ENCODE assay signal across 15 cellular contexts in the genomic region with DNA sequence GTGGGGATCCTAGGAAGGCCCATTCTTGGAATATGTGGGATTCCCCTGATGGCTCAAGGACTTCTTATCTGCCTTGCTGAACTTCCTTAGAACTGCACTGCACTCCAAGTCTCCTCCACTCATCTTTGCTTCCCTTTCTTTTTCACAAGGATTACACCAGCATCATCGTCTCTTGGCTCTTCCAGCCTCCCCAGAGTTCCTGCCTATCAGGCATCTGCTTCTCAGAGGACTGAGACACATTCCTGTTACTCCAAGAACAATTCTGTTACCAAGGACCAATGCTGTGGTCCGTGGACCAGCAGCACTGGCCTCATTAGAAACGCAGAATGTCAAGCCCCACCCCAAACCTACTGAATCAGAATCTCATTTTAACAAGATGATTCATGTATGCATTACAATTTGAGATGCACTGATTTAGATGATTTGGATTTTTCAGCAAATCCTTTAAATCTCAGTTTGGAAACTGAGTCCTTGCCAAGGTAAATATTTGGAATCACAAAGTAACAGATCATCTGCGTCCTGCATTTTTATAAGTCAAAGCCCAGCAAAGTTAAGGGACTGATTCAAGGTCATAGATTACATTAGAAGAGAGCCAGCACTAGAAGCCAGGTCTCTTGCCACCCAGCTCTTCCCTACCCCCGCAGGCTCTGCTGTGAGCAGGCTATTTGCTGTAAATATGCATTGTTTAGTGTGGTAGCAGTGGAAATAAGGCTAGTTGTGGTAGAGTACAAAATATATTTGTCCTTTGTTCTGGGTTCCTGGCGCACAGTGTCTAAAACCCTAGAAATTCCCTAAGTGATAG.
DNase-seq lines count a peak whose midpoint lies in the region; ATAC-seq and TF ChIP-seq lines count a peak whose summit lies in the region.
"Had no signal": no experiment of that assay in that cellular context is flagged by ENCODE, and none has a peak within 500 bp of the region (broad histone marks: within the 10 kb centered on the region; RNA-seq: fewer than 3 reads in every experiment).

No MANE protein-coding gene starts in this region.

- H3K4me3 Mint-ChIP-seq in chondrocyte (ENCODE audit: unreplicated experiment) = no peak overlapping the region
- H3K4me3 Mint-ChIP-seq: activated CD8-positive, alpha-beta T cell treated with anti-CD3 and anti-CD28 coated beads for 36 hours; IgD-negative memory B cell; naive thymus-derived CD4-positive, alpha-beta T cell had no signal

- peak; percentile 58 for ATAC-seq in Right ventricle myocardium superior (ENCODE audit: poor library complexity)
- ATAC-seq: activated CD8-positive, alpha-beta T cell treated with anti-CD3 and anti-CD28 coated beads for 36 hours; naive thymus-derived CD4-positive, alpha-beta T cell had no signal

- H3K9me3 ChIP-seq in right atrium auricular region (no peaks in the 10 kb centered on the region), vagina (no peaks in the 10 kb centered on the region)

- no peaks in the 10 kb centered on the region for H3K9me3 Mint-ChIP-seq in chondrocyte (ENCODE audit: low read depth)
- H3K9me3 Mint-ChIP-seq: activated CD8-positive, alpha-beta T cell treated with anti-CD3 and anti-CD28 coated beads for 36 hours; IgD-negative memory B cell; naive thymus-derived CD4-positive, alpha-beta T cell had no signal

- H3K27ac ChIP-seq in right atrium auricular region (no peak overlapping the region), vagina (peak overlapping the region; percentile 13)
- H3K27ac ChIP-seq: SK-N-MC had no signal

- H3K4me1 ChIP-seq in right atrium auricular region (peaks cover 0 to 23% of the 10 kb centered on the region in 2 donors), vagina (peaks cover 17% of the 10 kb centered on the region)

- peaks cover 2% of the 10 kb centered on the region for H3K36me3 Mint-ChIP-seq in chondrocyte (ENCODE audit: low read depth)

- H3K36me3 ChIP-seq in right atrium auricular region (peaks cover 7% of the 10 kb centered on the region), vagina (peaks cover 0 to 8% of the 10 kb centered on the region in 2 donors)

- no peaks in the 10 kb centered on the region for H3K27me3 ChIP-seq in right atrium auricular region
- H3K27me3 ChIP-seq in vagina = no peaks in the 10 kb centered on the region

- TF ChIP-seq CTCF in right atrium auricular region (IDR thresholded peaks at IDR 0.05) (no peak), chondrocyte (IDR thresholded peaks at IDR 0.05) (no peak), vagina (IDR thresholded peaks at IDR 0.05) (no peak)

- H3K4me3 ChIP-seq in right atrium auricular region = no peak overlapping the region
- no peak overlapping the region for H3K4me3 ChIP-seq in vagina
- H3K4me3 ChIP-seq: SK-N-MC had no signal

- DNase-seq in Right ventricle myocardium superior = no peak
- DNase-seq in right atrium auricular region (ENCODE audit: low spot score) = no peak
- DNase-seq in chondrocyte (ENCODE audit: low spot score) = no peak
- peak; percentile 58 for DNase-seq in islet precursor cell
- no peak for DNase-seq in vagina (ENCODE audit: extremely low spot score in 2 of 2)
- DNase-seq in activated naive CD4-positive, alpha-beta T cell treated with anti-CD3 and anti-CD28 coated beads, Interleukin-2, amount 50 U/mL, for 16 hours = no peak
- DNase-seq in NCI-H2081 (lab: John Stamatoyannopoulos, UW) = no peak
- DNase-seq in H4 (ENCODE audit: low spot score) = no peak
- DNase-seq: ACHN; activated CD8-positive, alpha-beta T cell treated with anti-CD3 and anti-CD28 coated beads for 36 hours; naive thymus-derived CD4-positive, alpha-beta T cell; NCI-H2171 treated with DMSO at 0.1 percent for 48 hours; stimulated activated CD4-positive, alpha-beta T cell treated with anti-CD3 and anti-CD28 coated beads, Interleukin-1b, Interleukin-23, amount 100 ng/mL, for 48 hours had no signal

- H3K4me1 Mint-ChIP-seq in chondrocyte (ENCODE audit: low read depth) = peaks cover 37% of the 10 kb centered on the region

- no peak for TF ChIP-seq POLR2A in vagina (IDR thresholded peaks at IDR 0.05)

- intact Hi-C loops in Right ventricle myocardium superior (cut with DNase I) (no loop called here), vagina (cut with DNase I) (no loop called here)

- H3K27ac Mint-ChIP-seq in chondrocyte (ENCODE audit: unreplicated experiment) = peak overlapping the region; percentile 68
- H3K27ac Mint-ChIP-seq: activated CD8-positive, alpha-beta T cell treated with anti-CD3 and anti-CD28 coated beads for 36 hours; IgD-negative memory B cell had no signal

- no peaks in the 10 kb centered on the region for H3K27me3 Mint-ChIP-seq in chondrocyte (ENCODE audit: low read depth)
- H3K27me3 Mint-ChIP-seq: activated CD8-positive, alpha-beta T cell treated with anti-CD3 and anti-CD28 coated beads for 36 hours; IgD-negative memory B cell; naive thymus-derived CD4-positive, alpha-beta T cell had no signal
